ENCODE assay signal across 1 cellular context in the genomic region with DNA sequence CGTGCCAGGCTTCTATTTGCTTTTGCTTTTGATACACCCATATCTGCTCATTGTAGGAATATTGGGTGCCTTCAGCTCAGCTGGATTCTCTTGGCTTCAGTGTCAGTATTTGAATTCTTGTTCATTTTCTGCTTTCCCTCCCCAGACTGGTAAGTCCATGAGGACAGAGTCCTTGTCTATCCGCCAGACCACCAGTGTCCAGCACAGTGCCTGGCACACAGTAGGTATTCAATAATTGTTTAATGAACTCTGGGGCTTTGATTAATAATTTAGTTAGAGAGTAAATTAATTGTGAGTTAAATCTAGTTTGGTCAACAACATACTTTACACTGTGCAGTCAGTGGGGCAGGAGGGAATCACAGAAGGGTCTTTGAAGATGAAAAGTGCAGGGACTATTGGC.
TF ChIP-seq lines count a peak whose summit lies in the region.

No MANE protein-coding gene starts in this region.

TF ChIP-seq in SK-N-SH treated with all-trans-retinoic acid at 6 μM for 48 hours, 23 proteins besides CTCF, POLR2A, EP300 and RAD21 (continued from another document):
- no peak for TF ChIP-seq TCF4 (CRISPR knock-in tag; IDR thresholded peaks at IDR 0.05; ENCODE audit: borderline replicate concordance)
- no peak for TF ChIP-seq ISL1 (CRISPR knock-in tag; IDR thresholded peaks at IDR 0.05)
- TF ChIP-seq TOX (CRISPR knock-in tag; IDR thresholded peaks at IDR 0.05; ENCODE audit: borderline replicate concordance): no peak
